ENCODE assay signal across 1 cellular context in the genomic region with DNA sequence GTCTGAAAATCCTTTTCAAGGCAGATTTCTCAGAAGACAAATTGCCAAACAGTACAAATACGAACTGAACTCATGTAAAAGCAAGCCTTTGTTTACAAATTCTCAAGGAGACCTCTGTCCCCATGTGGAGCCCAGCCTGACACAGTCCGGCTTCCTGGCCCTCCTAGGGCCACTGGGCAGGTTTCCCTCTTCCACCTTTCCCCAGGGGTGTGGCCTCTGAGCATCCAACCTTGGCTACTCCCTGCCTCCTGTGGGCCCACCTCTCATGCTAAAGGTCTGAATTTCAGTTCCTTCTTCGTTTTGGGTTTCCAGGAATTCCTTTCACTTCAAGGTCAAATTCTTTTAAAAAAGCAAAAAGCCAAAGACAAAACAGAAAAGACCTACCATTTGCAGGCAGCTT.
TF ChIP-seq lines count a peak whose summit lies in the region.

No MANE protein-coding gene starts in this region.

TF ChIP-seq in K562, 482 proteins besides CTCF, POLR2A, EP300 and RAD21:
- no peak for TF ChIP-seq RBBP5 (IDR thresholded peaks at IDR 0.05; ENCODE audit: borderline replicate concordance, insufficient read depth, low read length, poor library complexity, severe bottlenecking)
- TF ChIP-seq GTF2F1 (IDR thresholded peaks at IDR 0.05; ENCODE audit: low read depth, low read length), result no peak
- TF ChIP-seq POLR3A (IDR thresholded peaks at IDR 0.05; ENCODE audit: borderline replicate concordance, extremely low read depth, insufficient read depth, insufficient read length), result no peak
- TF ChIP-seq FOS (IDR thresholded peaks at IDR 0.05; ENCODE audit: extremely low read depth, insufficient read length), result no peak
- TF ChIP-seq, protein P1, sequence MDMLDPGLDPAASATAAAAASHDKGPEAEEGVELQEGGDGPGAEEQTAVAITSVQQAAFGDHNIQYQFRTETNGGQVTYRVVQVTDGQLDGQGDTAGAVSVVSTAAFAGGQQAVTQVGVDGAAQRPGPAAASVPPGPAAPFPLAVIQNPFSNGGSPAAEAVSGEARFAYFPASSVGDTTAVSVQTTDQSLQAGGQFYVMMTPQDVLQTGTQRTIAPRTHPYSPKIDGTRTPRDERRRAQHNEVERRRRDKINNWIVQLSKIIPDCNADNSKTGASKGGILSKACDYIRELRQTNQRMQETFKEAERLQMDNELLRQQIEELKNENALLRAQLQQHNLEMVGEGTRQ (CRISPR knock-in tag; IDR thresholded peaks at IDR 0.05), result no peak
- no peak for TF ChIP-seq ZNF239 (CRISPR knock-in tag; IDR thresholded peaks at IDR 0.05)
- no peak for TF ChIP-seq CBX5 (IDR thresholded peaks at IDR 0.05; ENCODE audit: borderline replicate concordance, low read depth)
- no peak for TF ChIP-seq MAZ (CRISPR knock-in tag; conservative IDR thresholded peaks at IDR 0.05 in 1 of 2, IDR thresholded peaks at IDR 0.05 in 1 of 2)
- TF ChIP-seq ZNF707 (CRISPR knock-in tag; conservative IDR thresholded peaks at IDR 0.05), result no peak
- no peak for TF ChIP-seq ZBTB1 (CRISPR knock-in tag; IDR thresholded peaks at IDR 0.05; ENCODE audit: borderline replicate concordance, low read depth)
- no peak for TF ChIP-seq ZNF699 (CRISPR knock-in tag; IDR thresholded peaks at IDR 0.05; ENCODE audit: insufficient replicate concordance)
- no peak for TF ChIP-seq TAL1 (IDR thresholded peaks at IDR 0.05)
- TF ChIP-seq FUS (optimal IDR thresholded peaks at IDR 0.05; ENCODE audit: low read depth, low read length), result no peak
- TF ChIP-seq, protein P2, sequence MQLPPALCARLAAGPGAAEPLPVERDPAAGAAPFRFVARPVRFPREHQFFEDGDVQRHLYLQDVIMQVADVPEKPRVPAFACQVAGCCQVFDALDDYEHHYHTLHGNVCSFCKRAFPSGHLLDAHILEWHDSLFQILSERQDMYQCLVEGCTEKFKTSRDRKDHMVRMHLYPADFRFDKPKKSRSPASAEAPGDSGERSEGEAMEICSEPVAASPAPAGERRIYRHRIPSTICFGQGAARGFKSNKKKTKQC (CRISPR knock-in tag; IDR thresholded peaks at IDR 0.05), result no peak
- no peak for TF ChIP-seq MTA3 (IDR thresholded peaks at IDR 0.05; ENCODE audit: borderline replicate concordance)
- TF ChIP-seq TSC22D4 (tag; IDR thresholded peaks at IDR 0.05), result no peak
- TF ChIP-seq ARID1B (IDR thresholded peaks at IDR 0.05), result no peak
- no peak for TF ChIP-seq CTCFL (IDR thresholded peaks at IDR 0.05; ENCODE audit: borderline replicate concordance, insufficient read depth, low read depth, low read length, poor library complexity, severe bottlenecking)
- TF ChIP-seq, protein P3, sequence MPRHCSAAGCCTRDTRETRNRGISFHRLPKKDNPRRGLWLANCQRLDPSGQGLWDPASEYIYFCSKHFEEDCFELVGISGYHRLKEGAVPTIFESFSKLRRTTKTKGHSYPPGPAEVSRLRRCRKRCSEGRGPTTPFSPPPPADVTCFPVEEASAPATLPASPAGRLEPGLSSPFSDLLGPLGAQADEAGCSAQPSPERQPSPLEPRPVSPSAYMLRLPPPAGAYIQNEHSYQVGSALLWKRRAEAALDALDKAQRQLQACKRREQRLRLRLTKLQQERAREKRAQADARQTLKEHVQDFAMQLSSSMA (CRISPR knock-in tag; IDR thresholded peaks at IDR 0.05), result no peak
